1 cellular context compared by ENCODE assay signal in the genomic region with DNA sequence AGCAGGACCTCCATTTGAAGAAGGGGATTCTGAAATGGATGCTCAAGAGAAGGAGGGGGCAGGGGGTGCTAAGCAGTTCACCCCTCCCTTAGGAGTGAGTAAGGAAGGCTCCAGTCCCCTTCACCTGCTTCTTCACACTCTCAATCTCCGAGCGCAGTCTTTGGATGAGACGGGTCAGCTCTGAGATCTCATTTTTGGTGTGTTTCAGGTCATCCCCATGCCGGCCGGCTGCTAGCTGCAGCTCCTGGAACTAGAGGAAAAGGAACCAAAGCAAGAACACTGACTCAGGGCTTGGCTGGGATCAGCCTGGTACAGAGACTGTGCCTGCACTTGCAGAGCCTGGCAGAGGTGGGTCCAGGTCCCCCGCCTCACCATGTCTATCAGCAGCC.
TF ChIP-seq lines count a peak whose summit lies in the region.

No MANE protein-coding gene starts in this region.

TF ChIP-seq in H1, 55 proteins besides CTCF, POLR2A, EP300 and RAD21:
- TF ChIP-seq FOSL1 (IDR thresholded peaks at IDR 0.05; ENCODE audit: insufficient read depth, low read depth, low read length) (no peak), SIX5 (IDR thresholded peaks at IDR 0.05; ENCODE audit: low read depth, low read length) (no peak)
